Comparison of ENCODE assay signal across 18 cellular contexts in genomic region chr15:91980502-91981267, GRCh38.
"Had no signal": no experiment of that assay in that cellular context is flagged by ENCODE, and none has a peak within 500 bp of the region (broad histone marks: within the 10 kb centered on the region; RNA-seq: fewer than 3 reads in every experiment).

No MANE protein-coding gene starts in this region.

- H3K9me3 ChIP-seq: esophagus squamous epithelium, vagina had no signal

- H3K27ac ChIP-seq: esophagus squamous epithelium, hepatocyte, vagina had no signal

- H3K4me3 ChIP-seq: esophagus squamous epithelium, hepatocyte, lung, vagina had no signal

- H3K27me3 ChIP-seq: esophagus squamous epithelium, vagina had no signal

- DNase-seq: activated CD4-positive, alpha-beta T cell treated with anti-CD3 and anti-CD28 coated beads for 48 hours; activated CD4-positive, CD25-positive, alpha-beta regulatory T cell; activated CD8-positive, alpha-beta memory T cell treated with anti-CD3 and anti-CD28 coated beads, Interleukin-2, amount 50 U/mL, for 4 hours; activated CD8-positive, alpha-beta T cell treated with anti-CD3 and anti-CD28 coated beads for 36 hours; activated effector memory CD4-positive, alpha-beta T cell treated with Interleukin-2 at 50 U/mL for 16 hours; activated T-cell treated with anti-CD3 and anti-CD28 coated beads, Interleukin-2, amount 50 U/mL, for 4 hours; effector memory CD8-positive, alpha-beta T cell; esophagus squamous epithelium; left colon; small intestine; stimulated activated CD4-positive, alpha-beta T cell treated with anti-CD3 and anti-CD28 coated beads, Interleukin-15, amount 100 ng/mL, for 24 hours; stimulated activated CD4-positive, alpha-beta T cell treated with anti-CD3 and anti-CD28 coated beads, Interleukin-2, amount 100 ng/mL, for 48 hours; T-cell; T-helper 9 cell; trophoblast cell had no signal

- H3K36me3 ChIP-seq: esophagus squamous epithelium, vagina had no signal

- ATAC-seq: activated CD8-positive, alpha-beta T cell treated with anti-CD3 and anti-CD28 coated beads for 36 hours; activated T-cell treated with anti-CD3 and anti-CD28 coated beads, Interleukin-2, amount 50 U/mL, for 4 hours; effector memory CD8-positive, alpha-beta T cell; left colon; T-cell had no signal
